In genomic region chr16:74448990-74449389, GRCh38 we compare ENCODE assay signal across 1 cellular context.
TF ChIP-seq lines count a peak whose summit lies in the region.

No MANE protein-coding gene starts in this region.

TF ChIP-seq in liver, 16 proteins besides CTCF, POLR2A, EP300 and RAD21 (continued from another document):
- peak; percentile 36 for TF ChIP-seq REST (IDR thresholded peaks at IDR 0.05)
- TF ChIP-seq FOXA2 (IDR thresholded peaks at IDR 0.05) = no peak
- TF ChIP-seq JUND (IDR thresholded peaks at IDR 0.05) = peak; percentile 92 to 93
- TF ChIP-seq NR2F2 (IDR thresholded peaks at IDR 0.05) = peak; percentile 97
- TF ChIP-seq SP1 (IDR thresholded peaks at IDR 0.05) = peak; percentile 43
- TF ChIP-seq EGR1 (IDR thresholded peaks at IDR 0.05; ENCODE audit: low read depth in 2 of 2) = peak; percentile 51 to 53
- no peak for TF ChIP-seq HNF4A (conservative IDR thresholded peaks at IDR 0.05)
